ENCODE assay signal across 18 cellular contexts in genomic region chr15:40329804-40330203, GRCh38. TPM values are rescaled to one million over a fixed set of nuclear protein-coding genes. Genes with fewer than 3 reads are reported as not detected.
DNase-seq lines count a peak whose midpoint lies in the region; ATAC-seq, FAIRE-seq and TF ChIP-seq lines count a peak whose summit lies in the region.
"Had no signal": no experiment of that assay in that cellular context is flagged by ENCODE, and none has a peak within 500 bp of the region (broad histone marks: within the 10 kb centered on the region; RNA-seq: fewer than 3 reads in every experiment).

No MANE protein-coding gene starts in this region.

- DNase-seq in cardiac muscle cell (ENCODE audit: low read depth in 1 of 2, low spot score in 1 of 2), result peak in 1 of 2 donors; percentile 36
- no peak for DNase-seq in Right ventricle myocardium superior
- DNase-seq in choroid plexus epithelial cell (ENCODE audit: low read depth), result peak; percentile 63
- no peak for DNase-seq in transverse colon
- DNase-seq in H7, result no peak
- DNase-seq in foreskin fibroblast, result no peak
- DNase-seq in GM12892 (ENCODE audit: insufficient read length), result no peak
- DNase-seq: 8988T; activated CD4-positive, alpha-beta memory T cell treated with anti-CD3 and anti-CD28 coated beads for 36 hours; activated T-cell treated with anti-CD3 and anti-CD28 coated beads, Interleukin-2, amount 50 U/mL, for 48 hours; effector CD4-positive, alpha-beta T cell; naive B cell had no signal

- no peaks in the 10 kb centered on the region for H3K9me3 ChIP-seq in cardiac muscle cell (ENCODE audit: low read depth)
- no peaks in the 10 kb centered on the region for H3K9me3 ChIP-seq in muscle layer of duodenum (ENCODE audit: control insufficient read depth in 1 of 2, low read length in 2 of 2)
- H3K9me3 ChIP-seq in transverse colon, result no peaks in the 10 kb centered on the region

- in situ Hi-C loops in transverse colon (cut with MboI; ENCODE audit: low pct_ligation_motif_present in 1 of 4, low pct_unique_long_range_greater_than_20kb in 1 of 4, low sequenced_read_pairs in 3 of 4), result no loop called here

- TF ChIP-seq CTCF in cardiac muscle cell (IDR thresholded peaks at IDR 0.05; ENCODE audit: low read depth, low read length) (no peak), choroid plexus epithelial cell (conservative IDR thresholded peaks at IDR 0.05; ENCODE audit: low read depth, low read length) (no peak), transverse colon (IDR thresholded peaks at IDR 0.05) (no peak), foreskin fibroblast (IDR thresholded peaks at IDR 0.05; ENCODE audit: low read depth, low read length) (no peak)

- no peak for FAIRE-seq in GM12892 (lab: Jason Lieb, UNC)
- FAIRE-seq: RCC 7860 had no signal

- whole genome bisulfite sequencing in transverse colon (ENCODE audit: low coverage in 1 of 2), 2 donors, result 84 to 89% methylated on average over 6 to 7 of the region's 7 CpGs

- H3K4me1 ChIP-seq in cardiac muscle cell (ENCODE audit: low read depth), result peaks cover 83% of the 10 kb centered on the region
- H3K4me1 ChIP-seq in muscle layer of duodenum (ENCODE audit: control insufficient read depth in 1 of 2, insufficient read depth in 2 of 2, low read length in 2 of 2), result peaks cover 21 to 81% of the 10 kb centered on the region in 2 donors
- peaks cover 26 to 84% (median 34%) of the 10 kb centered on the region in 4 donors for H3K4me1 ChIP-seq in transverse colon

- H3K4me3 ChIP-seq in cardiac muscle cell (no peak overlapping the region), choroid plexus epithelial cell (ENCODE audit: low read depth, low read length) (no peak overlapping the region), muscle layer of duodenum (ENCODE audit: low read depth in 1 of 2, low read length in 2 of 2) (no peak overlapping the region), transverse colon (no peak overlapping the region), H7 (ENCODE audit: insufficient read depth, low read depth, low read length) (no peak overlapping the region), foreskin fibroblast (ENCODE audit: low read depth in 1 of 2, low read length in 2 of 2) (no peak overlapping the region)

- H3K27me3 ChIP-seq in cardiac muscle cell (no peaks in the 10 kb centered on the region), muscle layer of duodenum (ENCODE audit: low read depth, low read length) (no peaks in the 10 kb centered on the region), transverse colon (no peaks in the 10 kb centered on the region), H7 (ENCODE audit: control insufficient read depth, insufficient read depth, low read length) (peaks cover 7% of the 10 kb centered on the region)

- H3K27ac ChIP-seq in cardiac muscle cell (peak overlapping the region; percentile 99), muscle layer of duodenum (ENCODE audit: low read length) (peak overlapping the region; percentile 88), transverse colon (peak overlapping the region; percentile 95 to 98 (median 96))

- ATAC-seq in Right ventricle myocardium superior (ENCODE audit: poor library complexity), result no peak
- ATAC-seq: activated naive CD4-positive, alpha-beta T cell treated with anti-CD3 and anti-CD28 coated beads, Interleukin-2, amount 50 U/mL, for 72 hours had no signal

- no peak for TF ChIP-seq POLR2A in transverse colon (IDR thresholded peaks at IDR 0.05)
- no peak for TF ChIP-seq POLR2A in GM12892 (IDR thresholded peaks at IDR 0.05; ENCODE audit: low read depth, low read length)

- TF ChIP-seq EP300 in transverse colon (IDR thresholded peaks at IDR 0.05; ENCODE audit: low read depth), result peak; percentile 72

- H3K36me3 ChIP-seq in cardiac muscle cell (peaks cover 6% of the 10 kb centered on the region), muscle layer of duodenum (ENCODE audit: control insufficient read depth in 1 of 2, insufficient read depth in 2 of 2, low read length in 2 of 2) (peaks cover 0 to 5% of the 10 kb centered on the region in 2 donors), transverse colon (no peaks in the 10 kb centered on the region), H7 (replicated peaks; ENCODE audit: control insufficient read depth, insufficient read depth, low read length) (no peaks in the 10 kb centered on the region; the same call in 1 of the 2 replicates)

- intact Hi-C loops in Right ventricle myocardium superior (cut with DNase I) (no loop called here), transverse colon (cut with DNase I; ENCODE audit: low total_unique reads) (loop anchor here (10.0 kb wide), 1 partner anchor 225 kb away; the partner anchor contains the start of gene BMF)

RNA-seq across cellular contexts. Expression of gene INAFM2, which starts 6.3 kb away (rescaled TPM):
- total RNA-seq in cardiac muscle cell, result 133 and 217 TPM in 2 replicates
- 186 and 330 TPM in 2 replicates for polyA plus RNA-seq in cardiac muscle cell
- 56.2 TPM for total RNA-seq in Right ventricle myocardium superior
- 10 to 100 TPM; 14.5 to 62.1 (median 19.4) TPM for total RNA-seq in transverse colon
- 15.2 and 15.8 TPM in 2 replicates for total RNA-seq in H7 (2014; rRNA removed; shearing (Covaris generic))
- 4.6 TPM for polyA plus RNA-seq in GM12892 (2012; ENCODE audit: missing spikeins)

RNA-seq across cellular contexts. Expression of gene CCDC9B, which starts 10.9 kb away (rescaled TPM):
- 8.2 and 9.6 TPM in 2 replicates for total RNA-seq in cardiac muscle cell
- polyA plus RNA-seq in cardiac muscle cell, result 12.5 and 14.6 TPM in 2 replicates
- total RNA-seq in Right ventricle myocardium superior, result 155 TPM
- total RNA-seq in transverse colon, result 10 to 100 TPM; 22.0 to 49.4 (median 36.9) TPM
- 0.03 and 0.18 TPM in 2 replicates for total RNA-seq in H7 (2014; rRNA removed; shearing (Covaris generic))
- polyA plus RNA-seq in GM12892 (2012; ENCODE audit: missing spikeins), result 0.08 TPM

RNA-seq across cellular contexts. Expression of gene PHGR1, which starts 21.0 kb away (rescaled TPM):
- total RNA-seq in cardiac muscle cell, result not detected in 2 replicates
- polyA plus RNA-seq in cardiac muscle cell, result not detected in 2 replicates
- total RNA-seq in Right ventricle myocardium superior, result not detected
- total RNA-seq in transverse colon, result 1,000 to 10,000 TPM; 2,387 to 4,992 (median 3,189) TPM
- not detected in 2 replicates for total RNA-seq in H7 (2014; rRNA removed; shearing (Covaris generic))
- polyA plus RNA-seq in GM12892 (2012; ENCODE audit: missing spikeins), result not detected
- total RNA-seq: activated CD4-positive, alpha-beta memory T cell treated with anti-CD3 and anti-CD28 coated beads for 36 hours; activated naive CD4-positive, alpha-beta T cell treated with anti-CD3 and anti-CD28 coated beads, Interleukin-2, amount 50 U/mL, for 72 hours; fibroblast of lung; kidney epithelial cell; ureter had no signal
- polyA plus RNA-seq: fibroblast of lung had no signal

RNA-seq across cellular contexts. Expression of gene PLCB2, which starts 22.1 kb away (rescaled TPM):
- total RNA-seq in cardiac muscle cell (16.9 and 41.2 TPM in 2 replicates), Right ventricle myocardium superior (7.7 TPM), transverse colon (100 to 1,000 TPM in 1 of 4 donors, 10 to 100 TPM in 2, 1 to 10 TPM in 1; 5.5 to 143 (median 12.0) TPM)
- 28.3 and 45.9 TPM in 2 replicates for polyA plus RNA-seq in cardiac muscle cell
- 11.3 and 13.9 TPM in 2 replicates for total RNA-seq in H7 (2014; rRNA removed; shearing (Covaris generic))
- 8.8 TPM for polyA plus RNA-seq in GM12892 (2012; ENCODE audit: missing spikeins)

RNA-seq across cellular contexts. Expression of gene DISP2, which starts 28.2 kb away (rescaled TPM):
- total RNA-seq in cardiac muscle cell (0.15 and 0.21 TPM in 2 replicates), Right ventricle myocardium superior (5.9 TPM), transverse colon (10 to 100 TPM in 2 of 4 donors, 1 to 10 TPM in 2; 8.6 to 12.9 (median 10.9) TPM)
- 0.05 TPM in 1 of 2 replicates, not detected in the other for polyA plus RNA-seq in cardiac muscle cell
- total RNA-seq in H7 (2014; rRNA removed; shearing (Covaris generic)), result 0.04 and 0.52 TPM in 2 replicates
- not detected for polyA plus RNA-seq in GM12892 (2012; ENCODE audit: missing spikeins)

Comparison
In these comparisons a context has a peak if more than half of its experiments do, and no peak if none do; other contexts are left out.
1. RNA of gene PHGR1, which starts 21.0 kb away (total RNA-seq): 2,387 to 4,992 TPM in transverse colon; not detected in Right ventricle myocardium superior (single experiment), not detected in cardiac muscle cell and not detected in H7; every median in the first group is over 1,000 times any median in the second.
2. Peak in every context shown above with its lines, with median percentiles within 50 percentile points of each other: H3K27ac ChIP-seq.